Comparison of ENCODE assay signal across 8 cellular contexts in genomic region chr17:7833795-7834553, GRCh38. TPM values are rescaled to one million over a fixed set of nuclear protein-coding genes. Genes with fewer than 3 reads are reported as not detected.
DNase-seq lines count a peak whose midpoint lies in the region; ATAC-seq and TF ChIP-seq lines count a peak whose summit lies in the region.

Gene KDM6B, plus strand, starts transcription at chr17:7834217. Its CDS starts 11,338 bp downstream, at chr17:7845555.

- peak within 1 kb of the TSS; percentile 93 for H2AFZ ChIP-seq in Loucy (ENCODE audit: low read length)

- H3K4me3 ChIP-seq in Loucy (ENCODE audit: low read length, poor library complexity, severe bottlenecking) (peak within 1 kb of the TSS; percentile 98), fibroblast of villous mesenchyme (ENCODE audit: low read depth, low read length) (peak within 1 kb of the TSS; percentile 80)

- H3K27ac Mint-ChIP-seq in nephron progenitor cell, result peak within 1 kb of the TSS; percentile 100
- H3K27ac Mint-ChIP-seq in stimulated activated naive CD8-positive, alpha-beta T cell treated with anti-CD3 and anti-CD28 coated beads, Interleukin-15, amount 100 ng/mL, for 72 hours, result peak within 1 kb of the TSS; percentile 94 to 97

- H3K4me1 Mint-ChIP-seq in nephron progenitor cell, result peaks cover 38% of the 10 kb centered on the region
- peaks cover 36% of the 10 kb centered on the region for H3K4me1 Mint-ChIP-seq in stimulated activated naive CD8-positive, alpha-beta T cell treated with anti-CD3 and anti-CD28 coated beads, Interleukin-15, amount 100 ng/mL, for 72 hours

- H3K36me3 Mint-ChIP-seq in nephron progenitor cell (ENCODE audit: low read depth), result no peaks in the 10 kb centered on the region

- peak; percentile 41 for ATAC-seq in GM21786 (IDR thresholded peaks at IDR 0.05; ENCODE audit: unreplicated experiment)
- ATAC-seq in stimulated activated naive CD8-positive, alpha-beta T cell treated with anti-CD3 and anti-CD28 coated beads, Interleukin-15, amount 100 ng/mL, for 72 hours, result peak; percentile 73

- DNase-seq in DMS 273 treated with DMSO at 0.1 percent for 48 hours (lab: John Stamatoyannopoulos, UW) (peak; percentile 54), SK-N-DZ (ENCODE audit: low spot score) (peak; percentile 93), fibroblast of villous mesenchyme (ENCODE audit: low read depth) (peak; percentile 91), nephron progenitor cell (peak; percentile 94)
- DNase-seq in activated naive CD4-positive, alpha-beta T cell (lab: John Stamatoyannopoulos, UW), result peak; percentile 64 to 85 (median 74)
- DNase-seq in stimulated activated naive CD8-positive, alpha-beta T cell treated with anti-CD3 and anti-CD28 coated beads, Interleukin-15, amount 100 ng/mL, for 72 hours, result peak; percentile 86 to 87

- no peaks in the 10 kb centered on the region for H3K27me3 ChIP-seq in Loucy (ENCODE audit: insufficient read depth, low read length, poor library complexity, severe bottlenecking)

- H3K36me3 ChIP-seq in Loucy (ENCODE audit: insufficient read depth, low read length), result no peaks in the 10 kb centered on the region

- H3K4me2 ChIP-seq in Loucy (ENCODE audit: low read depth, low read length, poor library complexity, severe bottlenecking), result peak within 1 kb of the TSS; percentile 94

- peaks cover 43% of the 10 kb centered on the region for H3K27me3 Mint-ChIP-seq in nephron progenitor cell (ENCODE audit: low read depth, poor library complexity)
- peaks cover 14% of the 10 kb centered on the region for H3K27me3 Mint-ChIP-seq in stimulated activated naive CD8-positive, alpha-beta T cell treated with anti-CD3 and anti-CD28 coated beads, Interleukin-15, amount 100 ng/mL, for 72 hours

- TF ChIP-seq CTCF in Loucy (conservative IDR thresholded peaks at IDR 0.05; ENCODE audit: low read length), result no peak
- no peak for TF ChIP-seq CTCF in fibroblast of villous mesenchyme (IDR thresholded peaks at IDR 0.05; ENCODE audit: insufficient read depth, low read depth, low read length)
- TF ChIP-seq CTCF in nephron progenitor cell (IDR thresholded peaks at IDR 0.05), result no peak

- H3K4me1 ChIP-seq in Loucy (ENCODE audit: insufficient read depth, low read length, poor library complexity, severe bottlenecking), result peaks cover 31% of the 10 kb centered on the region

- H3K9me2 ChIP-seq in Loucy (replicated peaks; ENCODE audit: low read depth, low read length), result no peaks in the 10 kb centered on the region

- peaks cover 23% of the 10 kb centered on the region; the same call in 1 of the 2 replicates for H3K79me2 ChIP-seq in Loucy (ENCODE audit: insufficient read depth, low read length)

- H4K20me1 ChIP-seq in Loucy (ENCODE audit: insufficient read depth, low read length, poor library complexity, severe bottlenecking), result peaks cover 6% of the 10 kb centered on the region

- no peaks in the 10 kb centered on the region for H3K9me3 Mint-ChIP-seq in nephron progenitor cell
- H3K9me3 Mint-ChIP-seq in stimulated activated naive CD8-positive, alpha-beta T cell treated with anti-CD3 and anti-CD28 coated beads, Interleukin-15, amount 100 ng/mL, for 72 hours, result no peaks in the 10 kb centered on the region

- H3K4me3 Mint-ChIP-seq in nephron progenitor cell, result peak within 1 kb of the TSS; percentile 91
- H3K4me3 Mint-ChIP-seq in stimulated activated naive CD8-positive, alpha-beta T cell treated with anti-CD3 and anti-CD28 coated beads, Interleukin-15, amount 100 ng/mL, for 72 hours, result peak within 1 kb of the TSS; percentile 88 to 95

- H3K9me3 ChIP-seq in Loucy (ENCODE audit: insufficient read depth, low read depth, low read length), result no peaks in the 10 kb centered on the region

- peaks cover 15% of the 10 kb centered on the region; the same call in 1 of the 2 replicates for H3F3A ChIP-seq in Loucy (ENCODE audit: low read depth)

- H3K9ac ChIP-seq in Loucy (ENCODE audit: low read depth, low read length, poor library complexity, severe bottlenecking), result peak within 1 kb of the TSS; percentile 61

RNA-seq across cellular contexts. Expression of gene KDM6B, which starts in this region (rescaled TPM):
- 2.9 and 3.0 TPM in 2 replicates for polyA plus RNA-seq in SK-N-DZ (2014; cell fraction: cytosol; rRNA removed)
- polyA plus RNA-seq in SK-N-DZ (2014; cell fraction: nucleus; rRNA removed), result 2.8 and 15.8 TPM in 2 replicates
- 3.0 and 5.8 TPM in 2 replicates for total RNA-seq in fibroblast of villous mesenchyme

Comparison
In these comparisons a context has a peak if more than half of its experiments do, and no peak if none do; other contexts are left out.
1. Peak in every context shown above with its lines: DNase-seq, ATAC-seq and H3K4me3 ChIP-seq.